1 cellular context compared by ENCODE assay signal in the genomic region with DNA sequence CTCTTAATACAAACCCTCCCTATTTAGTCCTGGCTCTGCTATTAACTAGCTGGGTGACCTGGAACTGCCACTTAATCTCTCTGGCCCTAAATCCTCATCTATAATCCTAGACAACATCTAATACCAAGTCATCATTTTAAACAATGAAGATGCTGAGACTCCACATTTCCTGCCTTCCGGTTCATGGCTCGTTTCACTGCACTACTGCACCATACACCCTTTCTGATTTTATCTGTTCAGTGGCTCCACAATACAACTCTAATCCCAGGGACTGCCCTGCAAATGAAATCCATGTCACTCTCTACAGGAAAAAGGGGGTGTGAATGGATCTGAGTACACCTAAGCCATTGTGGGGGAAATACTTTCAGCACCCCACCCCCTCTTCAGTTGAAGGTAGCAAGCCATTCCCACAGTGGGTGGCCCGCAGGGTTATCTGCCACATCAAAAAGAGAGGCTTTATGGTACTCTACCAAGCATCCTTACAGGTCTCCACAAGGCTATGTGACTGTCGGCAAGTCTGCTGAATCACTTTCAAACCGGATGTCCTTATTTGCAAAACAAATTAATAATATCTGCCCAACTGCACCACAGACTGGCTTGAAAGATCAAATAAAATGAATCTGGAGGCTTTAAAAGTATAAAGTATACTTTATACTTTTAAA.
TF ChIP-seq lines count a peak whose summit lies in the region.

No MANE protein-coding gene starts in this region.

TF ChIP-seq in HCT116, 20 proteins besides CTCF, POLR2A, EP300 and RAD21 (continued from another document):
- TF ChIP-seq, protein P1, sequence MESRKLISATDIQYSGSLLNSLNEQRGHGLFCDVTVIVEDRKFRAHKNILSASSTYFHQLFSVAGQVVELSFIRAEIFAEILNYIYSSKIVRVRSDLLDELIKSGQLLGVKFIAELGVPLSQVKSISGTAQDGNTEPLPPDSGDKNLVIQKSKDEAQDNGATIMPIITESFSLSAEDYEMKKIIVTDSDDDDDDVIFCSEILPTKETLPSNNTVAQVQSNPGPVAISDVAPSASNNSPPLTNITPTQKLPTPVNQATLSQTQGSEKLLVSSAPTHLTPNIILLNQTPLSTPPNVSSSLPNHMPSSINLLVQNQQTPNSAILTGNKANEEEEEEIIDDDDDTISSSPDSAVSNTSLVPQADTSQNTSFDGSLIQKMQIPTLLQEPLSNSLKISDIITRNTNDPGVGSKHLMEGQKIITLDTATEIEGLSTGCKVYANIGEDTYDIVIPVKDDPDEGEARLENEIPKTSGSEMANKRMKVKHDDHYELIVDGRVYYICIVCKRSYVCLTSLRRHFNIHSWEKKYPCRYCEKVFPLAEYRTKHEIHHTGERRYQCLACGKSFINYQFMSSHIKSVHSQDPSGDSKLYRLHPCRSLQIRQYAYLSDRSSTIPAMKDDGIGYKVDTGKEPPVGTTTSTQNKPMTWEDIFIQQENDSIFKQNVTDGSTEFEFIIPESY (IDR thresholded peaks at IDR 0.05; ENCODE audit: extremely low read depth, insufficient replicate concordance, low read length) = no peak
- TF ChIP-seq ZNF274 (IDR thresholded peaks at IDR 0.05; ENCODE audit: low read depth, low read length) (no peak), CEBPB (IDR thresholded peaks at IDR 0.05; ENCODE audit: low read depth) (no peak), FOSL1 (IDR thresholded peaks at IDR 0.05; ENCODE audit: low read depth) (no peak), EGR1 (IDR thresholded peaks at IDR 0.05; ENCODE audit: low read depth) (no peak), EZH2phosphoT487 (IDR thresholded peaks at IDR 0.05; ENCODE audit: borderline replicate concordance) (no peak), EZH2 (IDR thresholded peaks at IDR 0.05) (no peak), ZFX (IDR thresholded peaks at IDR 0.05) (no peak), TCF7L2 (IDR thresholded peaks at IDR 0.05; ENCODE audit: borderline replicate concordance, extremely low read depth, insufficient read depth, insufficient read length) (no peak), POLR2AphosphoS5 (IDR thresholded peaks at IDR 0.05; ENCODE audit: low read depth, low read length) (no peak), SRF (IDR thresholded peaks at IDR 0.05; ENCODE audit: low read depth) (no peak), SIN3A (IDR thresholded peaks at IDR 0.05; ENCODE audit: low read depth) (no peak)
- TF ChIP-seq, protein P2, sequence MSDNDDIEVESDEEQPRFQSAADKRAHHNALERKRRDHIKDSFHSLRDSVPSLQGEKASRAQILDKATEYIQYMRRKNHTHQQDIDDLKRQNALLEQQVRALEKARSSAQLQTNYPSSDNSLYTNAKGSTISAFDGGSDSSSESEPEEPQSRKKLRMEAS (IDR thresholded peaks at IDR 0.05) = no peak
- TF ChIP-seq, protein P3, sequence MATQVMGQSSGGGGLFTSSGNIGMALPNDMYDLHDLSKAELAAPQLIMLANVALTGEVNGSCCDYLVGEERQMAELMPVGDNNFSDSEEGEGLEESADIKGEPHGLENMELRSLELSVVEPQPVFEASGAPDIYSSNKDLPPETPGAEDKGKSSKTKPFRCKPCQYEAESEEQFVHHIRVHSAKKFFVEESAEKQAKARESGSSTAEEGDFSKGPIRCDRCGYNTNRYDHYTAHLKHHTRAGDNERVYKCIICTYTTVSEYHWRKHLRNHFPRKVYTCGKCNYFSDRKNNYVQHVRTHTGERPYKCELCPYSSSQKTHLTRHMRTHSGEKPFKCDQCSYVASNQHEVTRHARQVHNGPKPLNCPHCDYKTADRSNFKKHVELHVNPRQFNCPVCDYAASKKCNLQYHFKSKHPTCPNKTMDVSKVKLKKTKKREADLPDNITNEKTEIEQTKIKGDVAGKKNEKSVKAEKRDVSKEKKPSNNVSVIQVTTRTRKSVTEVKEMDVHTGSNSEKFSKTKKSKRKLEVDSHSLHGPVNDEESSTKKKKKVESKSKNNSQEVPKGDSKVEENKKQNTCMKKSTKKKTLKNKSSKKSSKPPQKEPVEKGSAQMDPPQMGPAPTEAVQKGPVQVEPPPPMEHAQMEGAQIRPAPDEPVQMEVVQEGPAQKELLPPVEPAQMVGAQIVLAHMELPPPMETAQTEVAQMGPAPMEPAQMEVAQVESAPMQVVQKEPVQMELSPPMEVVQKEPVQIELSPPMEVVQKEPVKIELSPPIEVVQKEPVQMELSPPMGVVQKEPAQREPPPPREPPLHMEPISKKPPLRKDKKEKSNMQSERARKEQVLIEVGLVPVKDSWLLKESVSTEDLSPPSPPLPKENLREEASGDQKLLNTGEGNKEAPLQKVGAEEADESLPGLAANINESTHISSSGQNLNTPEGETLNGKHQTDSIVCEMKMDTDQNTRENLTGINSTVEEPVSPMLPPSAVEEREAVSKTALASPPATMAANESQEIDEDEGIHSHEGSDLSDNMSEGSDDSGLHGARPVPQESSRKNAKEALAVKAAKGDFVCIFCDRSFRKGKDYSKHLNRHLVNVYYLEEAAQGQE (IDR thresholded peaks at IDR 0.05; ENCODE audit: low read depth) = no peak
